11 cellular contexts compared by ENCODE assay signal in the genomic region with DNA sequence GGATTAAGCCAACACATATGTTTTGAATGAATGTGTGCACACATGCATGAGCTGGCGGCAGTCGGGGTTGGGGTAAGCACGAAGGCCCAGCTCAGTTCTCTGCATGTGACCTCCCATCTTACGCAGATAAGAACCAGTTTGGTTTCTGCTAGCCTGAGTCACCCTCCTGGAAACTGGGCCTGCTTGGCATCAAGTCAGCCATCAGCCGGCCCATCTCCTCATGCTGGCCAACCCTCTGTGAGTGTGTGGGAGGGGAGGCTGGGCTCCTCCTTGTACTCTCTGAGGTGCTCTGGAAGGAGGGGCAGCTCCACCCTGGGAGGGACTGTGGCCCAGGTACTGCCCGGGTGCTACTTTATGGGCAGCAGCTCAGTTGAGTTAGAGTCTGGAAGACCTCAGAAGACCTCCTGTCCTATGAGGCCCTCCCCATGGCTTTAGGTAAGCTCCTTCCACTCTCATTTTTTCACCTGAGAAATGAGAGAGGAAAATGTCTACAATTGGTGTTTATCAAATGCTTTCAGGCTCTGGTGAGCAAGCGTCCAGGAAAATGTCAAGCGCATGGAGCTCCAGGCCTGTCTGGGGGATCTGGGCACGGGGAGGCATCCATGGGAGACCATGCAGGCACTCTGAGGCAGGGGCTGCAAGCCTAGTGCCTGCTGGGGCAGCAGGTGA. TPM values are rescaled to one million over a fixed set of nuclear protein-coding genes. Genes with fewer than 3 reads are reported as not detected.
DNase-seq lines count a peak whose midpoint lies in the region; ATAC-seq and TF ChIP-seq lines count a peak whose summit lies in the region.
"Had no signal": no experiment of that assay in that cellular context is flagged by ENCODE, and none has a peak within 500 bp of the region (broad histone marks: within the 10 kb centered on the region; RNA-seq: fewer than 3 reads in every experiment).

No MANE protein-coding gene starts in this region.

- no peak for TF ChIP-seq CTCF in AG09319 (IDR thresholded peaks at IDR 0.05; ENCODE audit: low read depth, low read length)
- TF ChIP-seq CTCF in omental fat pad (IDR thresholded peaks at IDR 0.05) = no peak

- DNase-seq in AG09319 (ENCODE audit: extremely low read depth, low read depth) (peak; percentile 96), M059J (ENCODE audit: low read depth) (peak; percentile 90), dedifferentiated amniotic fluid mesenchymal stem cell (ENCODE audit: extremely low spot score) (peak; percentile 90), omental fat pad (ENCODE audit: low spot score) (no peak), SW 1271 (lab: John Stamatoyannopoulos, UW) (no peak), GM19240 (ENCODE audit: insufficient read length, low spot score) (no peak), NCI-H526 (lab: John Stamatoyannopoulos, UW) (no peak), AML-193 (lab: John Stamatoyannopoulos, UW) (no peak)
- DNase-seq: activated naive CD8-positive, alpha-beta T cell treated with anti-CD3 and anti-CD28 coated beads, Interleukin-2, amount 10 ng/mL, durations not matched to agents 7 days and 5 days; mesendoderm had no signal

- ATAC-seq in omental fat pad (ENCODE audit: low FRiP score) = peak; percentile 74

RNA-seq across cellular contexts. Expression of a gene that starts 9.7 kb away (rescaled TPM):
- total RNA-seq in M059J (2014; rRNA removed; shearing (Covaris generic)) = 0.05 TPM in 1 of 2 replicates, not detected in the other
- total RNA-seq in omental fat pad = 100 to 1,000 TPM in 1 of 4 donors, 1 to 10 TPM in 3; 4.8 to 114 (median 7.1) TPM
- total RNA-seq: temporal lobe had no signal

RNA-seq across cellular contexts. Expression of a gene that starts 50.0 kb away (rescaled TPM):
- not detected in 2 replicates for total RNA-seq in M059J (2014; rRNA removed; shearing (Covaris generic))
- not detected for total RNA-seq in omental fat pad
- total RNA-seq: activated naive CD8-positive, alpha-beta T cell treated with anti-CD3 and anti-CD28 coated beads, Interleukin-2, amount 10 ng/mL, durations not matched to agents 7 days and 5 days; temporal lobe had no signal

RNA-seq across cellular contexts. Expression of a gene that starts 56.0 kb away (rescaled TPM):
- total RNA-seq in M059J (2014; rRNA removed; shearing (Covaris generic)) = 6.4 and 14.7 TPM in 2 replicates
- total RNA-seq in omental fat pad = 10 to 100 TPM in 3 of 4 donors, 1 to 10 TPM in 1; 6.3 to 27.6 (median 13.1) TPM

RNA-seq across cellular contexts. Expression of a gene that starts 58.7 kb away (rescaled TPM):
- 0.02 TPM in 1 of 2 replicates, not detected in the other for total RNA-seq in M059J (2014; rRNA removed; shearing (Covaris generic))
- total RNA-seq in omental fat pad = not detected
- total RNA-seq: activated naive CD8-positive, alpha-beta T cell treated with anti-CD3 and anti-CD28 coated beads, Interleukin-2, amount 10 ng/mL, durations not matched to agents 7 days and 5 days; temporal lobe had no signal

Comparison
In these comparisons a context has a peak if more than half of its experiments do, and no peak if none do; other contexts are left out.
1. DNase-seq: peak in AG09319 (single experiment), M059J (single experiment) and dedifferentiated amniotic fluid mesenchymal stem cell (single experiment); none in omental fat pad (single experiment), SW 1271 (0 of 2), GM19240 (single experiment), NCI-H526 (0 of 2) and AML-193 (0 of 2).